Comparison of ENCODE assay signal across 8 cellular contexts in genomic region chr21:33915368-33916199, GRCh38. TPM values are rescaled to one million over a fixed set of nuclear protein-coding genes. Genes with fewer than 3 reads are reported as not detected.
DNase-seq lines count a peak whose midpoint lies in the region; ATAC-seq, FAIRE-seq and TF ChIP-seq lines count a peak whose summit lies in the region.

ATP5PO (minus strand) TSS chr21:33915804; CDS start chr21:33915763, 41 bp downstream.

- H2AFZ ChIP-seq in Loucy (ENCODE audit: low read length): peak within 1 kb of the TSS; percentile 90

- H3K4me1 Mint-ChIP-seq in naive thymus-derived CD8-positive, alpha-beta T cell: peaks cover 12 to 41% (median 36%) of the 10 kb centered on the region in 4 donors

- DNase-seq in EL (peak; percentile 98), H54 (ENCODE audit: insufficient read length, low spot score) (peak; percentile 94), fibroblast of mammary gland (ENCODE audit: low read depth) (peak; percentile 98)
- peak; percentile 94 for DNase-seq in activated T-helper 9 cell treated with anti-CD3 and anti-CD28 coated beads, Interleukin-2, amount 50 U/mL, for 16 hours (ENCODE audit: low read depth)
- peak; percentile 90 to 97 (median 95) for DNase-seq in naive thymus-derived CD8-positive, alpha-beta T cell
- peak; percentile 86 to 95 (median 92) for DNase-seq in stimulated activated naive CD4-positive, alpha-beta T cell (lab: John Stamatoyannopoulos, UW)

- peak; percentile 99 for ATAC-seq in naive thymus-derived CD8-positive, alpha-beta T cell

- no peaks in the 10 kb centered on the region for H3K9me3 ChIP-seq in Loucy (ENCODE audit: insufficient read depth, low read depth, low read length)

- H3K27me3 Mint-ChIP-seq in naive thymus-derived CD8-positive, alpha-beta T cell: no peaks in the 10 kb centered on the region

- peaks cover 6% of the 10 kb centered on the region; the same call in 1 of the 2 replicates for H3K36me3 ChIP-seq in Loucy (ENCODE audit: insufficient read depth, low read length)

- H3K4me1 ChIP-seq in Loucy (ENCODE audit: insufficient read depth, low read length, poor library complexity, severe bottlenecking): peaks cover 29% of the 10 kb centered on the region

- TF ChIP-seq POLR2A in H54 (IDR thresholded peaks at IDR 0.05; ENCODE audit: low read depth, low read length) (peak; percentile 95), Raji (IDR thresholded peaks at IDR 0.05; ENCODE audit: insufficient read depth, low read depth, low read length) (peak; percentile 95)

- POLR2A ChIA-PET in naive thymus-derived CD8-positive, alpha-beta T cell (lab: Charles Lee): interaction anchor here (0.6 to 1.8 kb wide), 4 partner anchors 18 to 283 kb away, joined by 3 to 4 read pairs (median 4); no protein-coding TSS in a partner anchor

- peak within 1 kb of the TSS; percentile 97 to 99 (median 98) for H3K4me3 Mint-ChIP-seq in naive thymus-derived CD8-positive, alpha-beta T cell

- H3K27me3 ChIP-seq in Loucy (ENCODE audit: insufficient read depth, low read length, poor library complexity, severe bottlenecking): peaks cover 4% of the 10 kb centered on the region

- H3K9me2 ChIP-seq in Loucy (replicated peaks; ENCODE audit: low read depth, low read length): no peaks in the 10 kb centered on the region

- H3K36me3 Mint-ChIP-seq in naive thymus-derived CD8-positive, alpha-beta T cell: peaks cover under 1 to 24% (median 5%) of the 10 kb centered on the region in 3 donors

- H3K27ac Mint-ChIP-seq in naive thymus-derived CD8-positive, alpha-beta T cell: peak within 1 kb of the TSS; percentile 96 to 99 (median 98)

- H3K79me2 ChIP-seq in Loucy (ENCODE audit: insufficient read depth, low read length): peaks cover 47% of the 10 kb centered on the region

- H3K4me2 ChIP-seq in Loucy (ENCODE audit: low read depth, low read length, poor library complexity, severe bottlenecking): peak within 1 kb of the TSS; percentile 94

- TF ChIP-seq CTCF in Loucy (conservative IDR thresholded peaks at IDR 0.05; ENCODE audit: low read length) (no peak), fibroblast of mammary gland (conservative IDR thresholded peaks at IDR 0.05; ENCODE audit: control insufficient read depth, insufficient read depth, low read depth, low read length) (no peak)

- H4K20me1 ChIP-seq in Loucy (ENCODE audit: insufficient read depth, low read length, poor library complexity, severe bottlenecking): peaks cover 10% of the 10 kb centered on the region

- peak; percentile 78 for FAIRE-seq in H54 (lab: Jason Lieb, UNC)

- H3K9ac ChIP-seq in Loucy (ENCODE audit: low read depth, low read length, poor library complexity, severe bottlenecking): peak within 1 kb of the TSS; percentile 94

- no peaks in the 10 kb centered on the region for H3F3A ChIP-seq in Loucy (ENCODE audit: low read depth)

- H3K4me3 ChIP-seq in Loucy (ENCODE audit: low read length, poor library complexity, severe bottlenecking) (peak within 1 kb of the TSS; percentile 87), fibroblast of mammary gland (ENCODE audit: control insufficient read depth, low read depth, low read length) (peak within 1 kb of the TSS; percentile 99)

- H3K9me3 Mint-ChIP-seq in naive thymus-derived CD8-positive, alpha-beta T cell: no peaks in the 10 kb centered on the region

RNA-seq across cellular contexts. Expression of gene ATP5PO, which starts in this region (rescaled TPM):
- total RNA-seq in naive thymus-derived CD8-positive, alpha-beta T cell: 100 to 1,000 TPM; 139 to 151 TPM
- polyA plus RNA-seq in naive thymus-derived CD8-positive, alpha-beta T cell: 100 to 1,000 TPM; 367 to 461 (median 455) TPM

Comparison
In these comparisons a context has a peak if more than half of its experiments do, and no peak if none do; other contexts are left out.
1. Peak in every context shown above with its lines: DNase-seq, ATAC-seq and H3K4me3 ChIP-seq.